Comparison of ENCODE assay signal across 2 cellular contexts in genomic region chr9:79670269-79670961, GRCh38.
TF ChIP-seq lines count a peak whose summit lies in the region.

No MANE protein-coding gene starts in this region.

TF ChIP-seq in liver, 16 proteins besides CTCF, POLR2A, EP300 and RAD21:
- TF ChIP-seq HNF4A (conservative IDR thresholded peaks at IDR 0.05) (peak in 1 of 2 donors; percentile 52), RXRA (IDR thresholded peaks at IDR 0.05) (peak; percentile 18 to 72), MAX (IDR thresholded peaks at IDR 0.05) (peak; percentile 70), YY1 (IDR thresholded peaks at IDR 0.05) (no peak), ZBTB33 (IDR thresholded peaks at IDR 0.05) (peak; percentile 27), ATF3 (IDR thresholded peaks at IDR 0.05) (no peak), NR2F2 (IDR thresholded peaks at IDR 0.05) (no peak), FOXA1 (IDR thresholded peaks at IDR 0.05) (peak; percentile 70), EGR1 (IDR thresholded peaks at IDR 0.05; ENCODE audit: low read depth in 2 of 2) (no peak), HNF4G (IDR thresholded peaks at IDR 0.05) (no peak), GABPA (IDR thresholded peaks at IDR 0.05 in 1 of 2, conservative IDR thresholded peaks at IDR 0.05 in 1 of 2) (no peak), FOXA2 (IDR thresholded peaks at IDR 0.05) (peak; percentile 78), TAF1 (conservative IDR thresholded peaks at IDR 0.05) (no peak), REST (IDR thresholded peaks at IDR 0.05) (no peak), JUND (IDR thresholded peaks at IDR 0.05) (no peak)

TF ChIP-seq in HepG2, 621 proteins besides CTCF, POLR2A, EP300 and RAD21:
- TF ChIP-seq PAF1 (CRISPR knock-in tag; IDR thresholded peaks at IDR 0.05) (no peak), ZNF737 (CRISPR knock-in tag; IDR thresholded peaks at IDR 0.05; ENCODE audit: borderline replicate concordance) (no peak), SOX5 (CRISPR knock-in tag; IDR thresholded peaks at IDR 0.05; ENCODE audit: borderline replicate concordance) (no peak), CHD4 (IDR thresholded peaks at IDR 0.05; ENCODE audit: borderline replicate concordance, low read length) (no peak), ZNF790 (CRISPR knock-in tag; IDR thresholded peaks at IDR 0.05; ENCODE audit: borderline replicate concordance) (no peak), ZBTB34 (CRISPR knock-in tag; IDR thresholded peaks at IDR 0.05) (no peak), ZBTB8A (CRISPR knock-in tag; IDR thresholded peaks at IDR 0.05; ENCODE audit: borderline replicate concordance, low read depth) (no peak), ZNF318 (CRISPR knock-in tag; IDR thresholded peaks at IDR 0.05) (no peak), KIAA2018 (CRISPR knock-in tag; IDR thresholded peaks at IDR 0.05; ENCODE audit: borderline replicate concordance) (no peak)
TF ChIP-seq in HepG2: peak in this region for 0.
